ENCODE assay signal across 8 cellular contexts in genomic region chr1:156020293-156021086, GRCh38. TPM values are rescaled to one million over a fixed set of nuclear protein-coding genes. Genes with fewer than 3 reads are reported as not detected.
DNase-seq lines count a peak whose midpoint lies in the region; ATAC-seq and TF ChIP-seq lines count a peak whose summit lies in the region.

TSS of gene SSR2 (minus strand) at chr1:156020951. CDS start at chr1:156020167, 784 bp downstream.

- H3K27me3 ChIP-seq in A673 (replicated peaks; ENCODE audit: insufficient read depth, low read depth, low read length, poor library complexity) = no peaks in the 10 kb centered on the region

- POLR2A ChIA-PET in A673 (lab: Charles Lee; ENCODE audit: low non-redundant PET) = no interaction called here

- BruUV-seq in A673 (replicated peaks; lab: Mats Ljungman, UMichigan) = no TSS peak

- H3K4me3 ChIP-seq in A673 (ENCODE audit: low read depth, low read length, poor library complexity, severe bottlenecking) (peak within 1 kb of the TSS; percentile 62), WI38 (ENCODE audit: low read depth, low read length) (peak within 1 kb of the TSS; percentile 90)

- H3K36me3 ChIP-seq in A673 (ENCODE audit: insufficient read depth, low read length, poor library complexity, severe bottlenecking) = peaks cover 35% of the 10 kb centered on the region

- H3K27ac ChIP-seq in A673 (ENCODE audit: low read depth, low read length, poor library complexity, severe bottlenecking) (peak within 1 kb of the TSS; percentile 55), caudate nucleus (ENCODE audit: low read depth, low read length) (peak within 1 kb of the TSS; percentile 71)

- TF ChIP-seq CTCF in A673 (conservative IDR thresholded peaks at IDR 0.05; ENCODE audit: low read depth, low read length) (no peak), WI38 (IDR thresholded peaks at IDR 0.05; ENCODE audit: low read depth, low read length) (no peak)

- peaks cover 4% of the 10 kb centered on the region for H3K4me1 ChIP-seq in A673 (ENCODE audit: insufficient read depth, low read length, poor library complexity, severe bottlenecking)

- DNase-seq in A673 (ENCODE audit: low spot score) (peak; percentile 95), NCI-H2196 treated with DMSO at 0.1 percent for 48 hours (lab: John Stamatoyannopoulos, UW; ENCODE audit: unreplicated experiment) (peak; percentile 85), caudate nucleus (lab: John Stamatoyannopoulos, UW) (peak; percentile 21 to 94 (median 80)), iris pigment epithelial cell (ENCODE audit: low read depth) (peak; percentile 94)
- peak; percentile 73 for DNase-seq in stimulated activated CD4-positive, alpha-beta T cell treated with anti-CD3 and anti-CD28 coated beads, Interleukin-12 subunit alpha, Interleukin-12 subunit beta, amount 100 ng/mL, for 4 hours

- no peaks in the 10 kb centered on the region for H3K9me3 ChIP-seq in A673 (ENCODE audit: low read depth, low read length, poor library complexity, severe bottlenecking)

- intact Hi-C loops in A673 (cut with micrococcal nuclease; ENCODE audit: unreplicated experiment) = loop anchor here (10.0 kb wide), 1 partner anchor 114 kb away; no protein-coding TSS in a partner anchor

- ATAC-seq in GM18867 (IDR thresholded peaks at IDR 0.05; ENCODE audit: unreplicated experiment) (peak; percentile 98), HG03108 (IDR thresholded peaks at IDR 0.05; ENCODE audit: unreplicated experiment) (peak; percentile 97)

- CTCF ChIA-PET in A673 (lab: Charles Lee) = interaction anchor here (0.5 kb wide), 1 partner anchor 33 kb away, joined by 4 read pairs; the partner anchor contains the start of gene UBQLN4

RNA-seq across cellular contexts. Expression of gene SSR2, which starts in this region (rescaled TPM):
- 220 and 233 TPM in 2 replicates for total RNA-seq in A673 (2021)

Comparison
In these comparisons a context has a peak if more than half of its experiments do, and no peak if none do; other contexts are left out.
1. Peak in every context shown above with its lines: DNase-seq, ATAC-seq, H3K4me3 ChIP-seq and H3K27ac ChIP-seq.